ENCODE assay signal across 10 cellular contexts in genomic region chrX:8748855-8749254, GRCh38. TPM values are rescaled to one million over a fixed set of nuclear protein-coding genes. Genes with fewer than 3 reads are reported as not detected.
DNase-seq lines count a peak whose midpoint lies in the region; ATAC-seq and TF ChIP-seq lines count a peak whose summit lies in the region.
"Had no signal": no experiment of that assay in that cellular context is flagged by ENCODE, and none has a peak within 500 bp of the region (broad histone marks: within the 10 kb centered on the region; RNA-seq: fewer than 3 reads in every experiment).

No MANE protein-coding gene starts in this region.

- POLR2A ChIA-PET in PC-9 (lab: Charles Lee; ENCODE audit: unreplicated experiment) = no interaction called here

- H3K4me3 ChIP-seq in PC-9 = no peak overlapping the region
- no peak overlapping the region for H3K4me3 ChIP-seq in fibroblast of pulmonary artery (replicated peaks; ENCODE audit: low read depth, low read length)
- no peak overlapping the region for H3K4me3 ChIP-seq in stomach
- H3K4me3 ChIP-seq: lung, SJSA1 had no signal

- H2AFZ ChIP-seq in PC-9 = no peak overlapping the region

- intact Hi-C loops in PC-9 (cut with micrococcal nuclease; ENCODE audit: unreplicated experiment) = loop anchor here (10.0 kb wide), 3 partner anchors 126 to 1366 kb away; no protein-coding TSS in a partner anchor
- intact Hi-C loops in stomach (cut with DNase I; ENCODE audit: low total_unique reads) = no loop called here

- TF ChIP-seq POLR2A in stomach (IDR thresholded peaks at IDR 0.05) = no peak

- ATAC-seq in GM21529 (IDR thresholded peaks at IDR 0.05; ENCODE audit: unreplicated experiment) (peak; percentile 76), GM19324 (IDR thresholded peaks at IDR 0.05; ENCODE audit: low FRiP score, unreplicated experiment) (no peak)

- CTCF ChIA-PET in PC-9 (lab: Charles Lee) = no interaction called here

- 6 to 17% (median 7%) methylated on average over 6 of the region's 6 CpGs for WGBS in stomach, 5 donors

- DNase-seq in DMS114 treated with DMSO at 0.1 percent for 48 hours (lab: John Stamatoyannopoulos, UW; ENCODE audit: unreplicated experiment) (peak; percentile 54), PC-9 (no peak), fibroblast of pulmonary artery (ENCODE audit: low read depth) (peak; percentile 52), stomach (no peak), mesenteric fat pad (ENCODE audit: low spot score) (no peak), NCI-H774 (lab: John Stamatoyannopoulos, UW) (no peak)

- TF ChIP-seq EP300 in stomach (IDR thresholded peaks at IDR 0.05) = no peak

- no peaks in the 10 kb centered on the region for H4K20me1 ChIP-seq in PC-9 (ENCODE audit: insufficient read depth)

- TF ChIP-seq CTCF in PC-9 (conservative IDR thresholded peaks at IDR 0.05) = peak; percentile 70
- peak; percentile 60 for TF ChIP-seq CTCF in fibroblast of pulmonary artery (IDR thresholded peaks at IDR 0.05; ENCODE audit: low read length, missing control alignments)
- TF ChIP-seq CTCF in stomach (IDR thresholded peaks at IDR 0.05) = peak in 4 of 7 experiments; percentile 26 to 51 (median 32)

- H3K9me3 ChIP-seq in PC-9 (ENCODE audit: insufficient read depth, low read depth) (no peaks in the 10 kb centered on the region), stomach (no peaks in the 10 kb centered on the region)
- H3K9me3 ChIP-seq: SJSA1 had no signal

- H3K9me2 ChIP-seq in PC-9 (ENCODE audit: insufficient read depth) = no peaks in the 10 kb centered on the region

- H3K36me3 ChIP-seq in PC-9 (ENCODE audit: low read depth) (no peaks in the 10 kb centered on the region), stomach (no peaks in the 10 kb centered on the region)
- H3K36me3 ChIP-seq: SJSA1 had no signal

- no peaks in the 10 kb centered on the region for H3K4me1 ChIP-seq in PC-9 (replicated peaks; ENCODE audit: insufficient read depth)
- H3K4me1 ChIP-seq in stomach = no peaks in the 10 kb centered on the region
- H3K4me1 ChIP-seq: SJSA1 had no signal

- H3K79me2 ChIP-seq in PC-9 (ENCODE audit: low read depth) = no peaks in the 10 kb centered on the region

- H3K4me2 ChIP-seq in PC-9 = no peak overlapping the region

- H3F3A ChIP-seq in PC-9 (ENCODE audit: insufficient read depth, low read depth) = no peaks in the 10 kb centered on the region

- no peaks in the 10 kb centered on the region for H3K27me3 ChIP-seq in PC-9 (ENCODE audit: insufficient read depth, low read depth)
- H3K27me3 ChIP-seq in stomach = no peaks in the 10 kb centered on the region
- H3K27me3 ChIP-seq: SJSA1 had no signal

- no TSS peak for BruUV-seq in PC-9 (replicated peaks; lab: Mats Ljungman, UMichigan)

- no peak overlapping the region for H3K27ac ChIP-seq in PC-9
- H3K27ac ChIP-seq in stomach = no peak overlapping the region
- H3K27ac ChIP-seq: SJSA1 had no signal

RNA-seq across cellular contexts. Expression of gene ANOS1, which starts 16.9 kb away (rescaled TPM):
- 0.22 and 0.90 TPM in 2 replicates for total RNA-seq in PC-9 (2021)
- total RNA-seq in stomach = 10 to 100 TPM in 1 of 5 donors, 1 to 10 TPM in 2, not detected in 2; 1.8 to 10.8 (median 2.0) TPM
- polyA plus RNA-seq in stomach = 1 to 10 TPM in 1 of 3 donors, under 1 TPM in 1, not detected in 1; 0.12 to 1.3 TPM
- total RNA-seq in mesenteric fat pad = 2.3 TPM

RNA-seq across cellular contexts. Expression of gene FAM9A, which starts 52.3 kb away (rescaled TPM):
- total RNA-seq in PC-9 (2021) (not detected in 2 replicates), stomach (not detected), mesenteric fat pad (not detected)
- polyA plus RNA-seq in stomach = not detected
- total RNA-seq: lung, SJSA1 had no signal
- polyA plus RNA-seq: lung had no signal

Comparison
In these comparisons a context has a peak if more than half of its experiments do, and no peak if none do; other contexts are left out.
1. DNase-seq: peak in DMS114 treated with DMSO at 0.1 percent for 48 hours (single experiment) and fibroblast of pulmonary artery (single experiment); none in PC-9 (0 of 2), stomach (single experiment), mesenteric fat pad (single experiment) and NCI-H774 (single experiment).
2. Peak in every context shown above with its lines, with median percentiles within 50 percentile points of each other: CTCF ChIP-seq.